8 cellular contexts compared by ENCODE assay signal in the genomic region with DNA sequence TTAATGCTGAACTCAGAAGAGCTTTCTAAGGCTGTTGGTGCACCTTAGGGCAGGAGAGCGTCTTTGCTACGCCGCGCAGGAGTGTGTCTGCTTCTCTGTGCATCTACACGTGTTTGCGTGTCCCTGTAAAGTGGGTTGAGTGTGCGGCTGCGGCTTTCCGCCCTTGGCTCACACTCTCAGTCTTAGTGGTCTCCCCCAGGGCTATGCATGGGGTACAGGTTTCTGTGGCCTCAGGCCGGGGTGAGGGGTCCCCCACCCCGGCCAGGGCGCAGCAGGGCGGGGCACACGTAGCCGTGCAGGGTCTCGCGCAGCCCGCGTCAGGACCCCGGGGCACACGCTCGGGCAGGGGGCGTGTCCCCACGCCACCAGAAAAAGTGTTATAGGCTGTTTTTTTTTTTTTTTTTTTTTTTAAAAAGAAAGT. TPM values are rescaled to one million over a fixed set of nuclear protein-coding genes. Genes with fewer than 3 reads are reported as not detected.
DNase-seq lines count a peak whose midpoint lies in the region; ATAC-seq, FAIRE-seq and TF ChIP-seq lines count a peak whose summit lies in the region.

No MANE protein-coding gene starts in this region.

- H3K27me3 Mint-ChIP-seq in glutamatergic neuron (ENCODE audit: unreplicated experiment): peaks cover 10% of the 10 kb centered on the region
- no peaks in the 10 kb centered on the region for H3K27me3 Mint-ChIP-seq in progenitor cell of endocrine pancreas

- H3K4me1 ChIP-seq in OCI-LY7 (ENCODE audit: insufficient read depth, low read length, poor library complexity, severe bottlenecking): peaks cover 27% of the 10 kb centered on the region

- no peaks in the 10 kb centered on the region for H3K9me2 ChIP-seq in OCI-LY7 (ENCODE audit: insufficient read depth, low read length)

- peak overlapping the region; percentile 87 for H3K4me2 ChIP-seq in OCI-LY7 (ENCODE audit: low read length)

- H4K20me1 ChIP-seq in OCI-LY7 (ENCODE audit: insufficient read depth, low read length): peaks cover 9% of the 10 kb centered on the region; the same call in 1 of the 2 replicates

- H3K27ac ChIP-seq in OCI-LY7 (ENCODE audit: low read depth, low read length, poor library complexity, severe bottlenecking): peak overlapping the region; percentile 73

- H3K4me3 Mint-ChIP-seq in glutamatergic neuron (ENCODE audit: unreplicated experiment) (peak overlapping the region; percentile 93), progenitor cell of endocrine pancreas (ENCODE audit: low read depth) (peak overlapping the region; percentile 87)

- peak overlapping the region; percentile 93 for H2AFZ ChIP-seq in OCI-LY7 (ENCODE audit: low read length)

- BruUV-seq in OCI-LY7 (replicated peaks; lab: Mats Ljungman, UMichigan): no TSS peak

- TF ChIP-seq CTCF in OCI-LY7 (conservative IDR thresholded peaks at IDR 0.05; ENCODE audit: low read length): no peak
- no peak for TF ChIP-seq CTCF in glutamatergic neuron (IDR thresholded peaks at IDR 0.05; ENCODE audit: partially characterized antibody, unreplicated experiment)
- TF ChIP-seq CTCF in progenitor cell of endocrine pancreas (IDR thresholded peaks at IDR 0.05; ENCODE audit: unreplicated experiment): no peak

- H3K36me3 ChIP-seq in OCI-LY7 (ENCODE audit: insufficient read depth, low read length): no peaks in the 10 kb centered on the region

- peaks cover 15% of the 10 kb centered on the region for H3K4me1 Mint-ChIP-seq in glutamatergic neuron (ENCODE audit: low read depth, unreplicated experiment)
- H3K4me1 Mint-ChIP-seq in progenitor cell of endocrine pancreas (ENCODE audit: low read depth): peaks cover 18% of the 10 kb centered on the region

- intact Hi-C loops in OCI-LY7 (cut with micrococcal nuclease; ENCODE audit: unreplicated experiment): loop anchor here (2.0 to 5.0 kb wide), 4 partner anchors 60 to 215 kb away; a partner anchor contains a TSS

- H3K4me3 ChIP-seq in OCI-LY7 (ENCODE audit: low read depth, low read length, poor library complexity, severe bottlenecking): peak overlapping the region; percentile 71

- POLR2A ChIA-PET in OCI-LY7 (lab: Charles Lee): interaction anchor here (1.0 to 1.8 kb wide), 3 partner anchors 11 to 85 kb away, joined by 3 to 6 read pairs (median 6); a partner anchor contains a TSS

- peak; percentile 46 for ATAC-seq in HG02970 (IDR thresholded peaks at IDR 0.05; ENCODE audit: low FRiP score, unreplicated experiment)

- H3K27ac Mint-ChIP-seq in glutamatergic neuron (ENCODE audit: unreplicated experiment): peak overlapping the region; percentile 64
- H3K27ac Mint-ChIP-seq in progenitor cell of endocrine pancreas: peak overlapping the region; percentile 90

- peaks cover 34% of the 10 kb centered on the region; the same call in 1 of the 2 replicates for H3K79me2 ChIP-seq in OCI-LY7 (ENCODE audit: insufficient read depth, low read depth, low read length)

- H3K36me3 Mint-ChIP-seq in glutamatergic neuron (ENCODE audit: unreplicated experiment) (no peaks in the 10 kb centered on the region), progenitor cell of endocrine pancreas (ENCODE audit: insufficient read depth) (no peaks in the 10 kb centered on the region)

- FAIRE-seq in urothelium cell line (lab: Jason Lieb, UNC): no peak

- DNase-seq in NCI-H1092 (lab: John Stamatoyannopoulos, UW) (peak; percentile 60), NCI-H1092 treated with DMSO at 0.1 percent for 48 hours (lab: John Stamatoyannopoulos, UW) (no peak), OCI-LY7 (ENCODE audit: low spot score) (no peak), glutamatergic neuron (peak; percentile 25), progenitor cell of endocrine pancreas (ENCODE audit: low spot score, unreplicated experiment) (no peak), urothelium cell line (ENCODE audit: low spot score) (peak; percentile 43)
- DNase-seq in activated effector memory CD4-positive, alpha-beta T cell treated with Interleukin-2 at 50 U/mL for 16 hours: peak; percentile 62

- CTCF ChIA-PET in OCI-LY7 (lab: Charles Lee; ENCODE audit: unreplicated experiment): no interaction called here

- peaks cover 7% of the 10 kb centered on the region for H3K9me3 Mint-ChIP-seq in glutamatergic neuron (ENCODE audit: unreplicated experiment)
- H3K9me3 Mint-ChIP-seq in progenitor cell of endocrine pancreas (ENCODE audit: low read depth): no peaks in the 10 kb centered on the region

- H3K9me3 ChIP-seq in OCI-LY7 (ENCODE audit: low read length): no peaks in the 10 kb centered on the region

RNA-seq across cellular contexts. Expression of a gene that starts 0.7 kb away (rescaled TPM):
- 5.6 and 5.8 TPM in 2 replicates for total RNA-seq in OCI-LY7 (2014; rRNA removed; shearing (Covaris generic))
- total RNA-seq in OCI-LY7 (2022) (8.8 and 9.5 TPM in 2 replicates), glutamatergic neuron (ENCODE audit: unreplicated experiment) (9.5 TPM), progenitor cell of endocrine pancreas (13.5 TPM in 2 replicates)

Comparison
In these comparisons a context has a peak if more than half of its experiments do, and no peak if none do; other contexts are left out.
1. DNase-seq: peak in NCI-H1092 (single experiment), activated effector memory CD4-positive, alpha-beta T cell treated with Interleukin-2 at 50 U/mL for 16 hours (single experiment), glutamatergic neuron (single experiment) and urothelium cell line (single experiment); none in NCI-H1092 treated with DMSO at 0.1 percent for 48 hours (single experiment), OCI-LY7 (single experiment) and progenitor cell of endocrine pancreas (single experiment).